ENCODE assay signal across 6 cellular contexts in the genomic region with DNA sequence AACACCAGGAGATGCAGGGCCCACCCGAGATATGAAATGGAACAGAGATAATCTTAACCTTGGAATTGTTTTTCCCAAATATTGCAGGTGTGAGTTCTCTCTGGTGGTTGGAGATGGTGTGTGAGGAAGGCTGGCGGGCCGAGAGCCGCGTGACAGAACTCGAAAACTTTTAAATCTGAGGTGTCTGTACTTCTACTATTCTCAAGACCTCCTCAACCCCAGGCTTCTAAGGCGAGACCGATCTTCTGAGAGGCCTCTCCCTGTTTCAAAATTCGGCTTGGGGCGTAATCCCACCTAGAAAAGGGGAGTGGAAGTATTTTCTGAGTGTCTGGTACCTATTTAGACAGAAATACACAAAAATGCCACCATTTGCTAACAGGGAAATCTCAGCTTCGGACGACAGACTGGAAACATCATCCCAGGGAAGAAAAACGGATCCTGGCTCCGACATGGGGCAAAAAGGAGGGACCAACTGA. TPM values are rescaled to one million over a fixed set of nuclear protein-coding genes. Genes with fewer than 3 reads are reported as not detected.
DNase-seq lines count a peak whose midpoint lies in the region; ATAC-seq, FAIRE-seq and TF ChIP-seq lines count a peak whose summit lies in the region.

No MANE protein-coding gene starts in this region.

- no peaks in the 10 kb centered on the region for H3K27me3 ChIP-seq in DOHH2 (ENCODE audit: control insufficient read depth, low read length)
- no peaks in the 10 kb centered on the region for H3K27me3 ChIP-seq in mesenchymal stem cell (ENCODE audit: control insufficient read depth in 1 of 2, insufficient read depth in 1 of 2, low read length in 2 of 2)

- peaks cover 91% of the 10 kb centered on the region for H3K36me3 ChIP-seq in DOHH2 (ENCODE audit: control insufficient read depth, low read length)
- H3K36me3 ChIP-seq in mesenchymal stem cell (ENCODE audit: control insufficient read depth in 1 of 2, insufficient read depth in 2 of 2, low read depth in 1 of 2, low read length in 2 of 2), result peaks cover 25 to 66% of the 10 kb centered on the region in 2 experiments

- peak overlapping the region in 1 of 2 experiments; percentile 41 for H3K23ac ChIP-seq in mesenchymal stem cell (ENCODE audit: low read length in 2 of 2)

- no peak for TF ChIP-seq POLR2A in H54 (IDR thresholded peaks at IDR 0.05; ENCODE audit: low read depth, low read length)

- H2AFZ ChIP-seq in mesenchymal stem cell (ENCODE audit: low read depth, low read length), result peak overlapping the region; percentile 15

- H3K14ac ChIP-seq in mesenchymal stem cell (ENCODE audit: low read length in 2 of 2), result no peak overlapping the region

- no peaks in the 10 kb centered on the region for H3K9me2 ChIP-seq in DOHH2 (replicated peaks; ENCODE audit: control insufficient read depth, low read length)

- DNase-seq in mesenchymal stem cell, result no peak
- DNase-seq in kidney glomerular epithelial cell (lab: John Stamatoyannopoulos, UW), result no peak
- DNase-seq in H54 (ENCODE audit: insufficient read length, low spot score), result no peak

- peaks cover 18% of the 10 kb centered on the region; the same call in 1 of the 2 replicates for H4K20me1 ChIP-seq in DOHH2 (ENCODE audit: control insufficient read depth, insufficient read depth, low read depth, low read length)

- H2BK12ac ChIP-seq in mesenchymal stem cell (ENCODE audit: low read length in 2 of 2), result peak overlapping the region in 1 of 2 experiments; percentile 67

- peaks cover 36% of the 10 kb centered on the region for H3K4me1 ChIP-seq in DOHH2 (ENCODE audit: control insufficient read depth, low read length)
- H3K4me1 ChIP-seq in mesenchymal stem cell (ENCODE audit: control insufficient read depth, insufficient read depth, low read depth, low read length), result peaks cover 8% of the 10 kb centered on the region

- no peak overlapping the region for H2BK120ac ChIP-seq in mesenchymal stem cell (ENCODE audit: low read depth, low read length)

- peak overlapping the region; percentile 97 for H3K9ac ChIP-seq in mesenchymal stem cell (ENCODE audit: low read length)

- peaks cover 85% of the 10 kb centered on the region for H3K79me2 ChIP-seq in DOHH2 (ENCODE audit: control insufficient read depth, low read length)

- H4K8ac ChIP-seq in mesenchymal stem cell (ENCODE audit: low read length), result peak overlapping the region; percentile 71

- ATAC-seq in GM21737 (IDR thresholded peaks at IDR 0.05; ENCODE audit: unreplicated experiment), result no peak

- H3K9me3 ChIP-seq in DOHH2 (ENCODE audit: control insufficient read depth, insufficient read depth, low read length) (no peaks in the 10 kb centered on the region), mesenchymal stem cell (ENCODE audit: control insufficient read depth, low read length) (no peaks in the 10 kb centered on the region)

- peak overlapping the region; percentile 68 for H2AK5ac ChIP-seq in mesenchymal stem cell (ENCODE audit: low read length, severe bottlenecking)

- no peak for FAIRE-seq in H54 (lab: Jason Lieb, UNC)

- H2BK5ac ChIP-seq in mesenchymal stem cell (ENCODE audit: low read depth, low read length, poor library complexity, severe bottlenecking), result no peak overlapping the region

- peak overlapping the region; percentile 40 to 81 for H3K18ac ChIP-seq in mesenchymal stem cell (ENCODE audit: low read depth in 1 of 2, low read length in 2 of 2)

- peak overlapping the region; percentile 81 for H4K91ac ChIP-seq in mesenchymal stem cell (ENCODE audit: low read length)

- peaks cover 8% of the 10 kb centered on the region; the same call in 1 of the 2 replicates for H3F3A ChIP-seq in DOHH2 (ENCODE audit: control insufficient read depth, insufficient read depth)

- H3K27ac ChIP-seq in DOHH2 (ENCODE audit: low read depth, low read length) (peak overlapping the region; percentile 66), VCaP (peak overlapping the region; percentile 91), mesenchymal stem cell (ENCODE audit: low read length, poor library complexity, severe bottlenecking) (peak overlapping the region; percentile 86)

- WGBS in mesenchymal stem cell, result 0% methylated on average over 10 of the region's 14 CpGs

- H3K4ac ChIP-seq in mesenchymal stem cell (ENCODE audit: low read depth in 1 of 2, low read length in 2 of 2), result peak overlapping the region; percentile 52 to 93

- no peak overlapping the region for H2BK15ac ChIP-seq in mesenchymal stem cell (ENCODE audit: low read depth, poor library complexity, severe bottlenecking)

- peak overlapping the region; percentile 74 for H3K4me2 ChIP-seq in DOHH2 (ENCODE audit: low read length)
- H3K4me2 ChIP-seq in mesenchymal stem cell (ENCODE audit: low read length, poor library complexity, severe bottlenecking), result peak overlapping the region; percentile 84

- peaks cover 16% of the 10 kb centered on the region for H3K79me1 ChIP-seq in mesenchymal stem cell (replicated peaks; ENCODE audit: low read length, poor library complexity, severe bottlenecking)

- TF ChIP-seq CTCF in DOHH2 (IDR thresholded peaks at IDR 0.05; ENCODE audit: low read depth, low read length, poor library complexity, severe bottlenecking), result no peak
- TF ChIP-seq CTCF in VCaP (conservative IDR thresholded peaks at IDR 0.05), result no peak

- H3K4me3 ChIP-seq in DOHH2 (ENCODE audit: low read length) (peak overlapping the region; percentile 88), mesenchymal stem cell (ENCODE audit: insufficient read depth in 1 of 2, low read depth in 1 of 2, low read length in 2 of 2) (peak overlapping the region; percentile 85 to 97)

RNA-seq across cellular contexts. Expression of gene SARNP, which starts 0.6 kb away (rescaled TPM):
- 184 TPM for polyA plus RNA-seq in mesenchymal stem cell (2013, experiment 1 of 2)
- 201 TPM for polyA plus RNA-seq in mesenchymal stem cell (2013, experiment 2 of 2)

RNA-seq across cellular contexts. Expression of gene ORMDL2, which starts 0.9 kb away (rescaled TPM):
- polyA plus RNA-seq in mesenchymal stem cell (2013, experiment 1 of 2), result 78.3 TPM
- polyA plus RNA-seq in mesenchymal stem cell (2013, experiment 2 of 2), result 86.1 TPM

RNA-seq across cellular contexts. Expression of gene DNAJC14, which starts 12.5 kb away (rescaled TPM):
- 18.5 TPM for polyA plus RNA-seq in mesenchymal stem cell (2013, experiment 1 of 2)
- polyA plus RNA-seq in mesenchymal stem cell (2013, experiment 2 of 2), result 19.4 TPM

RNA-seq across cellular contexts. Expression of gene MMP19, which starts 25.8 kb away (rescaled TPM):
- polyA plus RNA-seq in mesenchymal stem cell (2013, experiment 1 of 2), result 34.3 TPM
- 34.4 TPM for polyA plus RNA-seq in mesenchymal stem cell (2013, experiment 2 of 2)
